Comparison of ENCODE assay signal across 8 cellular contexts in the genomic region with DNA sequence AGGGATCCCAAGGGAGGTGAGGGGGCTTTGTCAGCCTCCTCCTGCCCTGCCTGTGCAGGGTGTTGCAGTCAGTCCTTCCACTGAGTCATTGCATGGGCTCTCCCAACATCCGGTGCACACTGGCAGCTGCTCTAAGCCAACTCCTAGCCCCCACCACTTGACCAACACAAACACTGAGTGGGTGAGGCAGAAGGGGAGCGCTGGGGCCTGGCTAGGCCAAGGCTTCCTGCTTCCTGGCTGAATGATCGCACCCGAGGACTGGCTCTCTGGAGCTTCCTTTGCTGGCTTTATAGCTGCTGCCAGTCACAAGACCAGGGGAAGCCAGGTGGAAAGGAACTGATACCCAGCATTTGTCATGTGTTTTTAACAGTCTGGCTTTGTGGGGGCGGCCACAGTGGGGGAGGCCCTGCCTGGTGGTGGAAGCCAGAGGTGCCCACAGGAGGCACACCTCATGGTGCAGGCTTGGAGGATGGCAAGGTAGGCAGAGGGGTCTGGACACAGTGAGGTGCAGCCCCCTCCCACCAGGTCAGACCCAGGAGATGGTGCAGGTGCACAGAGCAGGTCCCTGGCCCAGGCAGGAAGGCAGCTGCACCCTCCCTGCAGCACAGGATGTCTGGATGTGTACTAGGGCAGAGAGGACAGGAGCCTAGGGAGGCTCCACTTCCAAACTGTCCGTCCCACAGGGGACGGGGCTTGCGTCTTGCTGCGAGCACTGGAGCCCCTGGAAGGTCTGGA. TPM values are rescaled to one million over a fixed set of nuclear protein-coding genes. Genes with fewer than 3 reads are reported as not detected.
DNase-seq lines count a peak whose midpoint lies in the region; TF ChIP-seq lines count a peak whose summit lies in the region.

No MANE protein-coding gene starts in this region.

- DNase-seq in EL (peak; percentile 96), HFF-Myc (ENCODE audit: extremely low read depth, low read depth) (no peak), NCI-H345 treated with DMSO at 0.1 percent for 48 hours (lab: John Stamatoyannopoulos, UW; ENCODE audit: unreplicated experiment) (peak; percentile 31), activated T-cell treated with anti-CD3 and anti-CD28 coated beads for 48 hours (ENCODE audit: low read depth) (peak; percentile 54), fibroblast of peridontal ligament (ENCODE audit: extremely low read depth) (peak; percentile 88), retinal pigment epithelial cell (ENCODE audit: low read depth) (peak; percentile 77), mesothelial cell of epicardium (ENCODE audit: low spot score in 2 of 2, unreplicated experiment in 2 of 2) (no peak), NCI-H2171 (lab: John Stamatoyannopoulos, UW) (no peak)

- H3K27me3 Mint-ChIP-seq in mesothelial cell of epicardium (ENCODE audit: low read depth): no peaks in the 10 kb centered on the region

- TF ChIP-seq CTCF in HFF-Myc (IDR thresholded peaks at IDR 0.05; ENCODE audit: low read depth, low read length, missing control alignments) (no peak), retinal pigment epithelial cell (conservative IDR thresholded peaks at IDR 0.05; ENCODE audit: low read depth, low read length) (no peak), mesothelial cell of epicardium (IDR thresholded peaks at IDR 0.05; ENCODE audit: unreplicated experiment) (no peak)

- peaks cover 11% of the 10 kb centered on the region for H3K36me3 Mint-ChIP-seq in mesothelial cell of epicardium

- no peak overlapping the region for H3K27ac Mint-ChIP-seq in mesothelial cell of epicardium

- H3K4me1 Mint-ChIP-seq in mesothelial cell of epicardium: no peaks in the 10 kb centered on the region

- no peak overlapping the region for H3K4me3 Mint-ChIP-seq in mesothelial cell of epicardium

- no peaks in the 10 kb centered on the region for H3K9me3 Mint-ChIP-seq in mesothelial cell of epicardium

- H3K4me3 ChIP-seq in HFF-Myc (replicated peaks; ENCODE audit: low read depth, low read length) (0 out of 2 replicates have a peak overlapping the region, but pooled peaks have one; percentile 3), retinal pigment epithelial cell (ENCODE audit: low read length) (no peak overlapping the region)

RNA-seq across cellular contexts. Expression of gene MPG, which starts 6.9 kb away (rescaled TPM):
- total RNA-seq in mesothelial cell of epicardium: 43.4 to 44.7 TPM (median 44.2 TPM) in 3 replicates

RNA-seq across cellular contexts. Expression of gene RHBDF1, which starts 12.5 kb away (rescaled TPM):
- 73.5 to 81.2 TPM (median 73.5 TPM) in 3 replicates for total RNA-seq in mesothelial cell of epicardium

RNA-seq across cellular contexts. Expression of gene SNRNP25, which starts 31.3 kb away (rescaled TPM):
- total RNA-seq in mesothelial cell of epicardium: 33.1 to 34.8 TPM (median 33.9 TPM) in 3 replicates

RNA-seq across cellular contexts. Expression of gene POLR3K, which starts 31.5 kb away (rescaled TPM):
- 8.7 to 9.2 TPM (median 9.1 TPM) in 3 replicates for total RNA-seq in mesothelial cell of epicardium

RNA-seq across cellular contexts. Expression of gene NPRL3, which starts 53.6 kb away (rescaled TPM):
- 43.5 to 45.8 TPM (median 44.5 TPM) in 3 replicates for total RNA-seq in mesothelial cell of epicardium

Comparison
In these comparisons a context has a peak if more than half of its experiments do, and no peak if none do; other contexts are left out.
1. DNase-seq: peak in EL (single experiment), NCI-H345 treated with DMSO at 0.1 percent for 48 hours (single experiment), activated T-cell treated with anti-CD3 and anti-CD28 coated beads for 48 hours (single experiment), fibroblast of peridontal ligament (single experiment) and retinal pigment epithelial cell (single experiment); none in HFF-Myc (single experiment), mesothelial cell of epicardium (0 of 2) and NCI-H2171 (single experiment).